ENCODE assay signal across 1 cellular context in the genomic region with DNA sequence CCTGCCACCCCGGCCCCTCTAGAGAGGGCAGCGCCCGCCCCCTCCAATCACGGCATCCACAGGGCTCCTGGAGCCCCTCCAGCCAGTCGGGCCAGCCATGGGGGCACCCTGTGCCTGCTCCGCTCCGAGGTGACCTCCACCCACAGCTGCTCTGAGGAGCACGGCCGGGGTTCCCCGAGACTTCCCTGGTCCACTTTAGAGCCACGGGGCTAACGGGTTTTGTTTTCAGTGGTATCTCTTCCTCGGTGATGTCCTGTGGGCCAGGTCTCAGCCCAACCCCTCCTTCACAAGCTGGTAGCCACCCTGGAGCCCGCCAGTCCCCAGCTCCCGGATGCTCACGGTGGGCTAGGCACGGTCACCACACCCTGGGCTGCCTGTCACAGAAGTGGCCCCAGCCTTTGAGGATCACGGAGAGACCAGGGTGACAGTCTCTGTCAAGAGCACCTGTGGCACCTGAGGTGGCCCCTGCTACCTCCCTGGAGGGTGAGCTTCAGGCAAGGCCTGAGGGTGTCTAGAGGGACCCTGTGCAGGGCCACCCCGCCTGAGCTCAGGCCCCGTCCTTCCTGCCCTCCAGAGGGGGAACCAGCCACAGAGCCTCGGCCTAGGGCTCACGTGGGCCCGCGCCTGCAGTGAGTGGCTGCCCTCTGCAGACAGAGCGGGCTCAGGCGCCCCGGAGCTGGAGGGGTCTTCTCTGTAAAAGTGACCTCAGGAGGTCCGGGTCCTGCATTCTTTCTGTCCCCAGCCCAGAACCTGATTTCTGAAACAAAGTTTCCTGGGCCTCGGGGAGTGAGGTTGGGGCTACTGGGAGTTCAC.
TF ChIP-seq lines count a peak whose summit lies in the region.

No MANE protein-coding gene starts in this region.

TF ChIP-seq in GM23338, 12 proteins besides CTCF, POLR2A, EP300 and RAD21 (continued from another document):
- TF ChIP-seq, protein P1, sequence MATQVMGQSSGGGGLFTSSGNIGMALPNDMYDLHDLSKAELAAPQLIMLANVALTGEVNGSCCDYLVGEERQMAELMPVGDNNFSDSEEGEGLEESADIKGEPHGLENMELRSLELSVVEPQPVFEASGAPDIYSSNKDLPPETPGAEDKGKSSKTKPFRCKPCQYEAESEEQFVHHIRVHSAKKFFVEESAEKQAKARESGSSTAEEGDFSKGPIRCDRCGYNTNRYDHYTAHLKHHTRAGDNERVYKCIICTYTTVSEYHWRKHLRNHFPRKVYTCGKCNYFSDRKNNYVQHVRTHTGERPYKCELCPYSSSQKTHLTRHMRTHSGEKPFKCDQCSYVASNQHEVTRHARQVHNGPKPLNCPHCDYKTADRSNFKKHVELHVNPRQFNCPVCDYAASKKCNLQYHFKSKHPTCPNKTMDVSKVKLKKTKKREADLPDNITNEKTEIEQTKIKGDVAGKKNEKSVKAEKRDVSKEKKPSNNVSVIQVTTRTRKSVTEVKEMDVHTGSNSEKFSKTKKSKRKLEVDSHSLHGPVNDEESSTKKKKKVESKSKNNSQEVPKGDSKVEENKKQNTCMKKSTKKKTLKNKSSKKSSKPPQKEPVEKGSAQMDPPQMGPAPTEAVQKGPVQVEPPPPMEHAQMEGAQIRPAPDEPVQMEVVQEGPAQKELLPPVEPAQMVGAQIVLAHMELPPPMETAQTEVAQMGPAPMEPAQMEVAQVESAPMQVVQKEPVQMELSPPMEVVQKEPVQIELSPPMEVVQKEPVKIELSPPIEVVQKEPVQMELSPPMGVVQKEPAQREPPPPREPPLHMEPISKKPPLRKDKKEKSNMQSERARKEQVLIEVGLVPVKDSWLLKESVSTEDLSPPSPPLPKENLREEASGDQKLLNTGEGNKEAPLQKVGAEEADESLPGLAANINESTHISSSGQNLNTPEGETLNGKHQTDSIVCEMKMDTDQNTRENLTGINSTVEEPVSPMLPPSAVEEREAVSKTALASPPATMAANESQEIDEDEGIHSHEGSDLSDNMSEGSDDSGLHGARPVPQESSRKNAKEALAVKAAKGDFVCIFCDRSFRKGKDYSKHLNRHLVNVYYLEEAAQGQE (IDR thresholded peaks at IDR 0.05; ENCODE audit: unreplicated experiment) = no peak
- TF ChIP-seq ZNF331 (CRISPR knock-in tag; IDR thresholded peaks at IDR 0.05; ENCODE audit: low read depth) = no peak
- TF ChIP-seq, protein P2, sequence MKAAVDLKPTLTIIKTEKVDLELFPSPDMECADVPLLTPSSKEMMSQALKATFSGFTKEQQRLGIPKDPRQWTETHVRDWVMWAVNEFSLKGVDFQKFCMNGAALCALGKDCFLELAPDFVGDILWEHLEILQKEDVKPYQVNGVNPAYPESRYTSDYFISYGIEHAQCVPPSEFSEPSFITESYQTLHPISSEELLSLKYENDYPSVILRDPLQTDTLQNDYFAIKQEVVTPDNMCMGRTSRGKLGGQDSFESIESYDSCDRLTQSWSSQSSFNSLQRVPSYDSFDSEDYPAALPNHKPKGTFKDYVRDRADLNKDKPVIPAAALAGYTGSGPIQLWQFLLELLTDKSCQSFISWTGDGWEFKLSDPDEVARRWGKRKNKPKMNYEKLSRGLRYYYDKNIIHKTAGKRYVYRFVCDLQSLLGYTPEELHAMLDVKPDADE (IDR thresholded peaks at IDR 0.05) = no peak
- no peak for TF ChIP-seq JUNB (IDR thresholded peaks at IDR 0.05; ENCODE audit: unreplicated experiment)
- TF ChIP-seq, protein P3, sequence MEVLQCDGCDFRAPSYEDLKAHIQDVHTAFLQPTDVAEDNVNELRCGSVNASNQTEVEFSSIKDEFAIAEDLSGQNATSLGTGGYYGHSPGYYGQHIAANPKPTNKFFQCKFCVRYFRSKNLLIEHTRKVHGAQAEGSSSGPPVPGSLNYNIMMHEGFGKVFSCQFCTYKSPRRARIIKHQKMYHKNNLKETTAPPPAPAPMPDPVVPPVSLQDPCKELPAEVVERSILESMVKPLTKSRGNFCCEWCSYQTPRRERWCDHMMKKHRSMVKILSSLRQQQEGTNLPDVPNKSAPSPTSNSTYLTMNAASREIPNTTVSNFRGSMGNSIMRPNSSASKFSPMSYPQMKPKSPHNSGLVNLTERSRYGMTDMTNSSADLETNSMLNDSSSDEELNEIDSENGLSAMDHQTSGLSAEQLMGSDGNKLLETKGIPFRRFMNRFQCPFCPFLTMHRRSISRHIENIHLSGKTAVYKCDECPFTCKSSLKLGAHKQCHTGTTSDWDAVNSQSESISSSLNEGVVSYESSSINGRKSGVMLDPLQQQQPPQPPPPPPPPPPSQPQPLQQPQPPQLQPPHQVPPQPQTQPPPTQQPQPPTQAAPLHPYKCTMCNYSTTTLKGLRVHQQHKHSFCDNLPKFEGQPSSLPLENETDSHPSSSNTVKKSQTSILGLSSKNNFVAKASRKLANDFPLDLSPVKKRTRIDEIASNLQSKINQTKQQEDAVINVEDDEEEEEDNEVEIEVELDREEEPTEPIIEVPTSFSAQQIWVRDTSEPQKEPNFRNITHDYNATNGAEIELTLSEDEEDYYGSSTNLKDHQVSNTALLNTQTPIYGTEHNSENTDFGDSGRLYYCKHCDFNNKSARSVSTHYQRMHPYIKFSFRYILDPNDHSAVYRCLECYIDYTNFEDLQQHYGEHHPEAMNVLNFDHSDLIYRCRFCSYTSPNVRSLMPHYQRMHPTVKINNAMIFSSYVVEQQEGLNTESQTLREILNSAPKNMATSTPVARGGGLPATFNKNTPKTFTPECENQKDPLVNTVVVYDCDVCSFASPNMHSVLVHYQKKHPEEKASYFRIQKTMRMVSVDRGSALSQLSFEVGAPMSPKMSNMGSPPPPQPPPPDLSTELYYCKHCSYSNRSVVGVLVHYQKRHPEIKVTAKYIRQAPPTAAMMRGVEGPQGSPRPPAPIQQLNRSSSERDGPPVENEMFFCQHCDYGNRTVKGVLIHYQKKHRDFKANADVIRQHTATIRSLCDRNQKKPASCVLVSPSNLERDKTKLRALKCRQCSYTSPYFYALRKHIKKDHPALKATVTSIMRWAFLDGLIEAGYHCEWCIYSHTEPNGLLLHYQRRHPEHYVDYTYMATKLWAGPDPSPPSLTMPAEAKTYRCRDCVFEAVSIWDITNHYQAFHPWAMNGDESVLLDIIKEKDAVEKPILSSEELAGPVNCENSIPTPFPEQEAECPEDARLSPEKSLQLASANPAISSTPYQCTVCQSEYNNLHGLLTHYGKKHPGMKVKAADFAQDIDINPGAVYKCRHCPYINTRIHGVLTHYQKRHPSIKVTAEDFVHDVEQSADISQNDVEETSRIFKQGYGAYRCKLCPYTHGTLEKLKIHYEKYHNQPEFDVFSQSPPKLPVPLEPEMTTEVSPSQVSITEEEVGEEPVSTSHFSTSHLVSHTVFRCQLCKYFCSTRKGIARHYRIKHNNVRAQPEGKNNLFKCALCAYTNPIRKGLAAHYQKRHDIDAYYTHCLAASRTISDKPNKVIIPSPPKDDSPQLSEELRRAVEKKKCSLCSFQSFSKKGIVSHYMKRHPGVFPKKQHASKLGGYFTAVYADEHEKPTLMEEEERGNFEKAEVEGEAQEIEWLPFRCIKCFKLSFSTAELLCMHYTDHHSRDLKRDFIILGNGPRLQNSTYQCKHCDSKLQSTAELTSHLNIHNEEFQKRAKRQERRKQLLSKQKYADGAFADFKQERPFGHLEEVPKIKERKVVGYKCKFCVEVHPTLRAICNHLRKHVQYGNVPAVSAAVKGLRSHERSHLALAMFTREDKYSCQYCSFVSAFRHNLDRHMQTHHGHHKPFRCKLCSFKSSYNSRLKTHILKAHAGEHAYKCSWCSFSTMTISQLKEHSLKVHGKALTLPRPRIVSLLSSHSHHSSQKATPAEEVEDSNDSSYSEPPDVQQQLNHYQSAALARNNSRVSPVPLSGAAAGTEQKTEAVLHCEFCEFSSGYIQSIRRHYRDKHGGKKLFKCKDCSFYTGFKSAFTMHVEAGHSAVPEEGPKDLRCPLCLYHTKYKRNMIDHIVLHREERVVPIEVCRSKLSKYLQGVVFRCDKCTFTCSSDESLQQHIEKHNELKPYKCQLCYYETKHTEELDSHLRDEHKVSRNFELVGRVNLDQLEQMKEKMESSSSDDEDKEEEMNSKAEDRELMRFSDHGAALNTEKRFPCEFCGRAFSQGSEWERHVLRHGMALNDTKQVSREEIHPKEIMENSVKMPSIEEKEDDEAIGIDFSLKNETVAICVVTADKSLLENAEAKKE (CRISPR knock-in tag; IDR thresholded peaks at IDR 0.05) = no peak
